In genomic region chr1:20200966-20201365, GRCh38 we compare ENCODE assay signal across 31 cellular contexts. TPM values are rescaled to one million over a fixed set of nuclear protein-coding genes. Genes with fewer than 3 reads are reported as not detected.
"Had no signal": no experiment of that assay in that cellular context is flagged by ENCODE, and none has a peak within 500 bp of the region (broad histone marks: within the 10 kb centered on the region; RNA-seq: fewer than 3 reads in every experiment).

No MANE protein-coding gene starts in this region.

- H3K9me3 ChIP-seq: ascending aorta, breast epithelium, colonic mucosa, esophagus squamous epithelium, gastroesophageal sphincter, heart right ventricle had no signal

- H2AFZ ChIP-seq: hepatocyte had no signal

- H3K4me3 ChIP-seq: ascending aorta, breast epithelium, cardiac muscle cell, colonic mucosa, esophagus squamous epithelium, gastroesophageal sphincter, heart right ventricle, hepatocyte had no signal

- DNase-seq: activated CD4-positive, alpha-beta memory T cell treated with anti-CD3 and anti-CD28 coated beads for 36 hours; activated CD4-positive, alpha-beta T cell treated with anti-CD3 and anti-CD28 coated beads for 36 hours; activated CD4-positive, alpha-beta T cell treated with anti-CD3 and anti-CD28 coated beads, Interleukin-2, amount 10 ng/mL, durations not matched to agents 24 days and 14 days; activated CD4-positive, CD25-positive, alpha-beta regulatory T cell; activated CD4-positive, CD25-positive, alpha-beta regulatory T cell treated with anti-CD3 and anti-CD28 coated beads, Interleukin-2, amount 50 U/mL, for 72 hours; activated CD8-positive, alpha-beta memory T cell treated with anti-CD3 and anti-CD28 coated beads, Interleukin-2, amount 10 ng/mL, durations not matched to agents 7 days and 5 days; activated CD8-positive, alpha-beta memory T cell treated with anti-CD3 and anti-CD28 coated beads, Interleukin-2, amount 50 U/mL, for 4 hours; activated CD8-positive, alpha-beta T cell treated with anti-CD3 and anti-CD28 coated beads, Interleukin-2, amount 10 ng/mL, durations not matched to agents 7 days and 5 days; activated naive CD4-positive, alpha-beta T cell; activated naive CD4-positive, alpha-beta T cell treated with anti-CD3 and anti-CD28 coated beads, Interleukin-2, amount 10 ng/mL, durations not matched to agents 7 days and 5 days; activated naive CD8-positive, alpha-beta T cell treated with anti-CD3 and anti-CD28 coated beads, Interleukin-2, amount 10 ng/mL, durations not matched to agents 7 days and 5 days; activated T-cell treated with anti-CD3 and anti-CD28 coated beads, Interleukin-2, amount 50 U/mL, for 1 hour; activated T-cell treated with anti-CD3 and anti-CD28 coated beads, Interleukin-2, amount 50 U/mL, for 48 hours; colonic mucosa; effector CD8-positive, alpha-beta T cell; esophagus squamous epithelium; foreskin melanocyte; heart right ventricle; T-helper 2 cell had no signal

- H3K79me2 ChIP-seq: hepatocyte had no signal

- H3K27ac ChIP-seq: ascending aorta, breast epithelium, cardiac muscle cell, colonic mucosa, epithelial cell of prostate, esophagus squamous epithelium, gastroesophageal sphincter, heart right ventricle, hepatocyte had no signal

- ATAC-seq: activated CD4-positive, alpha-beta T cell treated with anti-CD3 and anti-CD28 coated beads for 36 hours; activated CD8-positive, alpha-beta memory T cell treated with anti-CD3 and anti-CD28 coated beads, Interleukin-2, amount 10 ng/mL, durations not matched to agents 7 days and 5 days; activated CD8-positive, alpha-beta T cell treated with anti-CD3 and anti-CD28 coated beads, Interleukin-2, amount 10 ng/mL, durations not matched to agents 7 days and 5 days; activated naive CD4-positive, alpha-beta T cell treated with anti-CD3 and anti-CD28 coated beads, Interleukin-2, amount 50 U/mL, for 72 hours; gastroesophageal sphincter; heart right ventricle had no signal

- H3K4me1 ChIP-seq: ascending aorta, breast epithelium, colonic mucosa, gastroesophageal sphincter, heart right ventricle had no signal

- H3K36me3 ChIP-seq: ascending aorta, breast epithelium, cardiac muscle cell, colonic mucosa, esophagus squamous epithelium, gastroesophageal sphincter, heart right ventricle had no signal

- H3K4me2 ChIP-seq: hepatocyte had no signal

RNA-seq across cellular contexts. Expression of gene PLA2G2C, which starts 14.6 kb away (rescaled TPM):
- total RNA-seq: activated CD8-positive, alpha-beta memory T cell treated with anti-CD3 and anti-CD28 coated beads, Interleukin-2, amount 10 ng/mL, durations not matched to agents 7 days and 5 days; activated CD8-positive, alpha-beta T cell treated with anti-CD3 and anti-CD28 coated beads, Interleukin-2, amount 10 ng/mL, durations not matched to agents 7 days and 5 days; activated naive CD8-positive, alpha-beta T cell treated with anti-CD3 and anti-CD28 coated beads, Interleukin-2, amount 10 ng/mL, durations not matched to agents 7 days and 5 days; ascending aorta; cardiac muscle cell; dermis microvascular lymphatic vessel endothelial cell; endothelial cell of umbilical vein; fibroblast of lung; fibroblast of villous mesenchyme; glomerular endothelial cell; heart right ventricle; hepatocyte had no signal

RNA-seq across cellular contexts. Expression of gene UBXN10, which starts 15.1 kb away (rescaled TPM):
- total RNA-seq: ascending aorta, endothelial cell of umbilical vein, fibroblast of villous mesenchyme had no signal
